In the genomic region with DNA sequence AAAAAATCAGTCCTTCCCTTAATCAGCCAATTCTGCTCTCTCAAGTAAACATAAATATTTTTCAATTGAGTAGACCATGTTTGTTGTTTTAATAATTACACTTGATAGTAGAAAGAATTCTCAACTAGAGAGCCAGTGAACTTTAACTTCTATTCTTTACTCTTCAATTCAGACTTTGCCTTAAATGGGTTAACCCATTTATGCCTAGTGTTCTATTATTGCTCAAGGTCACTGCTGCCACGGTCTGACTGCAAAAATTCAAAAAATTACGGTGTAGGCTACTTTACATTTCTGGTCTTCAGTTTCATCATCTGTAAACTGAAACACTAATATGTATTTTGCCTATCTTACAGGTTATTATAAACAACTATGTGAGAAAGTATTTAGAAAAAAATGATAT, we compare ENCODE assay signal across 13 cellular contexts.
DNase-seq lines count a peak whose midpoint lies in the region; ATAC-seq, FAIRE-seq and TF ChIP-seq lines count a peak whose summit lies in the region.
"Had no signal": no experiment of that assay in that cellular context is flagged by ENCODE, and none has a peak within 500 bp of the region (broad histone marks: within the 10 kb centered on the region; RNA-seq: fewer than 3 reads in every experiment).

No MANE protein-coding gene starts in this region.

- TF ChIP-seq CTCF in liver (IDR thresholded peaks at IDR 0.05; ENCODE audit: low read depth, low read length, missing input control) = no peak
- TF ChIP-seq CTCF in CD4-positive, alpha-beta T cell (IDR thresholded peaks at IDR 0.05) = no peak

- H3K27me3 ChIP-seq in liver (ENCODE audit: control insufficient read depth in 4 of 4, insufficient read depth in 4 of 4, low read length in 3 of 4) = no peaks in the 10 kb centered on the region
- no peaks in the 10 kb centered on the region for H3K27me3 ChIP-seq in CD4-positive, alpha-beta memory T cell (ENCODE audit: insufficient read depth, low read length)
- no peaks in the 10 kb centered on the region for H3K27me3 ChIP-seq in CD4-positive, alpha-beta T cell (ENCODE audit: control insufficient read depth, insufficient read depth, low read length)

- no peak for TF ChIP-seq RAD21 in liver (IDR thresholded peaks at IDR 0.05)

- no peak overlapping the region for H3K27ac ChIP-seq in liver (ENCODE audit: low read depth in 1 of 2, low read length in 2 of 2)
- H3K27ac ChIP-seq in CD4-positive, alpha-beta memory T cell (ENCODE audit: low read depth, low read length) = no peak overlapping the region
- no peak overlapping the region for H3K27ac ChIP-seq in CD4-positive, alpha-beta T cell (ENCODE audit: low read depth, low read length)

- H3K4me3 Mint-ChIP-seq in CD4-positive, alpha-beta memory T cell = no peak overlapping the region
- no peak overlapping the region for H3K4me3 Mint-ChIP-seq in CD4-positive, alpha-beta T cell
- H3K4me3 Mint-ChIP-seq: CD8-positive, alpha-beta memory T cell; HFFc6 had no signal

- WGBS in liver = 49% methylated on average over 2 of the region's 2 CpGs

- no peak overlapping the region for H3K4me3 ChIP-seq in liver (ENCODE audit: low read depth in 1 of 3, low read length in 3 of 3)
- H3K4me3 ChIP-seq in CD4-positive, alpha-beta memory T cell (ENCODE audit: low read length in 2 of 2) = no peak overlapping the region
- H3K4me3 ChIP-seq: HAP-1 had no signal

- H3K9me3 Mint-ChIP-seq in CD4-positive, alpha-beta memory T cell = no peaks in the 10 kb centered on the region
- H3K9me3 Mint-ChIP-seq in CD4-positive, alpha-beta T cell = no peaks in the 10 kb centered on the region
- H3K9me3 Mint-ChIP-seq: CD8-positive, alpha-beta memory T cell; HFFc6 had no signal

- peaks cover 55 to 64% of the 10 kb centered on the region in 2 donors for H3K36me3 Mint-ChIP-seq in CD4-positive, alpha-beta memory T cell
- H3K36me3 Mint-ChIP-seq in CD4-positive, alpha-beta T cell (ENCODE audit: low read depth) = peaks cover 90% of the 10 kb centered on the region

- DNase-seq in GM18507 (ENCODE audit: extremely low spot score, insufficient read length, low read depth) = no peak
- peak; percentile 7 for DNase-seq in iris pigment epithelial cell (ENCODE audit: low read depth)
- DNase-seq in CD4-positive, alpha-beta memory T cell = no peak
- DNase-seq in CD4-positive, alpha-beta T cell = no peak
- DNase-seq: C1 segment of cervical spinal cord; CD8-positive, alpha-beta memory T cell; DMS53; DMS79 treated with DMSO at 0.1 percent for 48 hours; GOT3; HFFc6 had no signal

- intact Hi-C loops in CD4-positive, alpha-beta memory T cell (cut with micrococcal nuclease) = no loop called here
- intact Hi-C loops in CD4-positive, alpha-beta T cell (cut with DNase I, micrococcal nuclease) = no loop called here

- FAIRE-seq in GM18507 (lab: Jason Lieb, UNC) = peak; percentile 33

- H3K9ac ChIP-seq in liver (ENCODE audit: low read depth in 1 of 2, low read length in 2 of 2) = no peak overlapping the region

- POLR2A ChIA-PET in CD4-positive, alpha-beta memory T cell (lab: Charles Lee; ENCODE audit: partially characterized antibody) = no interaction called here
- POLR2A ChIA-PET in CD4-positive, alpha-beta T cell (lab: Charles Lee) = no interaction called here

- no peaks in the 10 kb centered on the region for H3K9me3 ChIP-seq in liver (ENCODE audit: control insufficient read depth in 4 of 4, low read length in 3 of 4)
- H3K9me3 ChIP-seq in CD4-positive, alpha-beta memory T cell (ENCODE audit: control insufficient read depth in 1 of 2, low read length in 2 of 2) = no peaks in the 10 kb centered on the region
- H3K9me3 ChIP-seq in CD4-positive, alpha-beta T cell (ENCODE audit: control insufficient read depth, low read length) = no peaks in the 10 kb centered on the region
- H3K9me3 ChIP-seq: HAP-1 had no signal

- H3K4me1 ChIP-seq in liver (ENCODE audit: control insufficient read depth in 4 of 4, insufficient read depth in 4 of 4, low read length in 3 of 4) = peaks cover 0 to 12% (median 4%) of the 10 kb centered on the region in 4 donors
- no peaks in the 10 kb centered on the region for H3K4me1 ChIP-seq in CD4-positive, alpha-beta memory T cell (ENCODE audit: insufficient read depth, low read length)

- ATAC-seq in CD4-positive, alpha-beta T cell (ENCODE audit: poor library complexity) = no peak
- ATAC-seq in GM21825 (IDR thresholded peaks at IDR 0.05; ENCODE audit: unreplicated experiment) = no peak

- H3K36me3 ChIP-seq in liver (ENCODE audit: control insufficient read depth in 4 of 4, insufficient read depth in 3 of 4, low read depth in 1 of 4, low read length in 3 of 4) = peaks cover 0 to 27% (median 17%) of the 10 kb centered on the region in 4 donors
- peaks cover 24% of the 10 kb centered on the region for H3K36me3 ChIP-seq in CD4-positive, alpha-beta memory T cell (ENCODE audit: insufficient read depth, low read length)

- peaks cover 3 to 11% (median 6%) of the 10 kb centered on the region in 4 donors for H3K4me1 Mint-ChIP-seq in CD4-positive, alpha-beta memory T cell
- peaks cover 22% of the 10 kb centered on the region for H3K4me1 Mint-ChIP-seq in CD4-positive, alpha-beta T cell (ENCODE audit: low read depth)

- H3K27ac Mint-ChIP-seq in CD4-positive, alpha-beta memory T cell = no peak overlapping the region
- no peak overlapping the region for H3K27ac Mint-ChIP-seq in CD4-positive, alpha-beta T cell

- H3K27me3 Mint-ChIP-seq in CD4-positive, alpha-beta memory T cell = no peaks in the 10 kb centered on the region
- no peaks in the 10 kb centered on the region for H3K27me3 Mint-ChIP-seq in CD4-positive, alpha-beta T cell
- H3K27me3 Mint-ChIP-seq: CD8-positive, alpha-beta memory T cell had no signal

- CTCF ChIA-PET in CD4-positive, alpha-beta memory T cell (lab: Charles Lee; ENCODE audit: partially characterized antibody) = interaction anchor here (0.8 kb wide), 1 partner anchor 29 kb away, joined by 3 read pairs; no protein-coding TSS in a partner anchor
- CTCF ChIA-PET in CD4-positive, alpha-beta T cell (lab: Charles Lee) = interaction anchor here (1.4 to 1.8 kb wide), 2 partner anchors 29 to 85 kb away, joined by 4 to 7 read pairs; no protein-coding TSS in a partner anchor

TF ChIP-seq in liver, 16 proteins besides CTCF, POLR2A, EP300 and RAD21:
- TF ChIP-seq RXRA (IDR thresholded peaks at IDR 0.05) = no peak
- TF ChIP-seq HNF4A (conservative IDR thresholded peaks at IDR 0.05) = peak; percentile 13 to 31
- TF ChIP-seq, protein P1, sequence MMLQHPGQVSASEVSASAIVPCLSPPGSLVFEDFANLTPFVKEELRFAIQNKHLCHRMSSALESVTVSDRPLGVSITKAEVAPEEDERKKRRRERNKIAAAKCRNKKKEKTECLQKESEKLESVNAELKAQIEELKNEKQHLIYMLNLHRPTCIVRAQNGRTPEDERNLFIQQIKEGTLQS (IDR thresholded peaks at IDR 0.05) = no peak
